Comparison of ENCODE assay signal across 16 cellular contexts in genomic region chr6:169792306-169793015, GRCh38.
"Had no signal": no experiment of that assay in that cellular context is flagged by ENCODE, and none has a peak within 500 bp of the region (broad histone marks: within the 10 kb centered on the region; RNA-seq: fewer than 3 reads in every experiment).

No MANE protein-coding gene starts in this region.

- H3K27ac ChIP-seq: lower lobe of right lung, neutrophil, skin epidermis, transverse colon had no signal

- H3K4me3 Mint-ChIP-seq: activated B cell treated with CpG ODN at 0.5 μM for 24 hours; T-helper 2 cell treated with Interferon-gamma antibody and Interleukin-4, amounts not matched to agents 5 μg/mL and 100 μg/mL, for 36 hours had no signal

- H3K27me3 ChIP-seq: transverse colon had no signal

- H3K36me3 ChIP-seq: lower lobe of right lung, neutrophil, transverse colon had no signal

- H3K36me3 Mint-ChIP-seq: naive B cell had no signal

- H3K9me3 ChIP-seq: lower lobe of right lung, neutrophil, transverse colon had no signal

- H3K4me3 ChIP-seq: lower lobe of right lung, skin epidermis, transverse colon had no signal

- H3K27ac Mint-ChIP-seq: activated B cell treated with CpG ODN at 0.5 μM for 24 hours; naive B cell; T-helper 2 cell treated with Interferon-gamma antibody and Interleukin-4, amounts not matched to agents 5 μg/mL and 100 μg/mL, for 36 hours had no signal

- DNase-seq: activated B cell treated with CpG ODN at 0.5 μM for 24 hours; activated CD4-positive, alpha-beta T cell treated with anti-CD3 and anti-CD28 coated beads for 48 hours; activated naive CD4-positive, alpha-beta T cell treated with anti-CD3 and anti-CD28 coated beads, Interleukin-2, amount 50 U/mL, for 16 hours; activated T-cell treated with anti-CD3 and anti-CD28 coated beads, Interleukin-2, amount 50 U/mL, for 1 hour; foreskin fibroblast; glutamatergic neuron; lower lobe of right lung; naive B cell; right cardiac atrium; stimulated activated CD4-positive, alpha-beta T cell treated with anti-CD3 and anti-CD28 coated beads, Interleukin-15, amount 100 ng/mL, for 24 hours; stimulated activated CD4-positive, alpha-beta T cell treated with anti-CD3 and anti-CD28 coated beads, Interleukin-4, amount 100 ng/mL, for 1 hour; stimulated activated naive CD4-positive, alpha-beta T cell; transverse colon had no signal

- H3K9me3 Mint-ChIP-seq: activated B cell treated with CpG ODN at 0.5 μM for 24 hours; naive B cell; T-helper 2 cell treated with Interferon-gamma antibody and Interleukin-4, amounts not matched to agents 5 μg/mL and 100 μg/mL, for 36 hours had no signal
